Comparison of ENCODE assay signal across 37 cellular contexts in genomic region chr11:45328726-45329125, GRCh38. TPM values are rescaled to one million over a fixed set of nuclear protein-coding genes. Genes with fewer than 3 reads are reported as not detected.
"Had no signal": no experiment of that assay in that cellular context is flagged by ENCODE, and none has a peak within 500 bp of the region (broad histone marks: within the 10 kb centered on the region; RNA-seq: fewer than 3 reads in every experiment).

No MANE protein-coding gene starts in this region.

- H3K36me3 ChIP-seq: MG63 had no signal

- DNase-seq: Karpas-422, Kasumi-1, MG63, MM.1S, MV-4-11, NCI-H1048, NCI-H1092, NCI-H1092 treated with DMSO at 0.1 percent for 48 hours, NCI-H1105, NCI-H1105 treated with DMSO at 0.1 percent for 48 hours, NCI-H1417, NCI-H1417 treated with DMSO at 0.1 percent for 48 hours, NCI-H1436, NCI-H1436 treated with DMSO at 0.1 percent for 48 hours, NCI-H146, NCI-H1694, NCI-H1694 treated with DMSO at 0.1 percent for 48 hours, NCI-H187, NCI-H187 treated with DMSO at 0.1 percent for 48 hours, NCI-H1930, NCI-H2029, NCI-H2029 treated with DMSO at 0.1 percent for 48 hours, NCI-H2081, NCI-H2081 treated with DMSO at 0.1 percent for 48 hours, NCI-H2107, NCI-H2171, NCI-H2171 treated with DMSO at 0.1 percent for 48 hours, NCI-H2227 treated with DMSO at 0.1 percent for 48 hours, NCI-H226, NCI-H345, NCI-H446, NCI-H446 treated with DMSO at 0.1 percent for 48 hours, NCI-H510A, NCI-H510A treated with DMSO at 0.1 percent for 48 hours had no signal

- H3K4me3 ChIP-seq: MG63 had no signal

RNA-seq across cellular contexts. Expression of gene SYT13, which starts 42.6 kb away (rescaled TPM):
- total RNA-seq: LHCN-M2, MCF 10A, NCI-H460 had no signal
